Comparison of ENCODE assay signal across 8 cellular contexts in genomic region chr14:89304972-89305703, GRCh38.
DNase-seq lines count a peak whose midpoint lies in the region; ATAC-seq and TF ChIP-seq lines count a peak whose summit lies in the region.

No MANE protein-coding gene starts in this region.

- peak overlapping the region; percentile 92 for H3K4me2 ChIP-seq in OCI-LY7 (ENCODE audit: low read length)

- TF ChIP-seq CTCF in OCI-LY7 (conservative IDR thresholded peaks at IDR 0.05; ENCODE audit: low read length) (no peak), osteocyte (IDR thresholded peaks at IDR 0.05) (no peak)

- 34 to 38% methylated on average over 16 of the region's 16 CpGs for WGBS in esophagus, 2 donors

- no peaks in the 10 kb centered on the region; the same call in 1 of the 2 replicates for H3K36me3 ChIP-seq in OCI-LY7 (ENCODE audit: insufficient read depth, low read length)
- H3K36me3 ChIP-seq in esophagus (ENCODE audit: control insufficient read depth in 2 of 2, insufficient read depth in 2 of 2, low read length in 1 of 2): no peaks in the 10 kb centered on the region

- DNase-seq in AG08395 (ENCODE audit: low spot score) (peak; percentile 58), OCI-LY7 (ENCODE audit: low spot score) (peak; percentile 58), osteocyte (ENCODE audit: extremely low spot score, unreplicated experiment) (no peak), erythroblast (lab: John Stamatoyannopoulos, UW) (no peak), middle frontal gyrus (ENCODE audit: extremely low spot score, low spot score) (no peak)

- H3K9me2 ChIP-seq in OCI-LY7 (ENCODE audit: insufficient read depth, low read length): no peaks in the 10 kb centered on the region

- intact Hi-C loops in OCI-LY7 (cut with micrococcal nuclease; ENCODE audit: unreplicated experiment): loop anchor here (1.0 to 10.0 kb wide), 7 partner anchors 28 to 462 kb away; partner anchors contain the start of gene FOXN3

- ATAC-seq in GM18517 (IDR thresholded peaks at IDR 0.05; ENCODE audit: unreplicated experiment): peak; percentile 48
- peak; percentile 42 for ATAC-seq in HG03025 (IDR thresholded peaks at IDR 0.05; ENCODE audit: low FRiP score, unreplicated experiment)

- TF ChIP-seq POLR2A in erythroblast (IDR thresholded peaks at IDR 0.05; ENCODE audit: low read length): no peak

- H2AFZ ChIP-seq in OCI-LY7 (ENCODE audit: low read length): peak overlapping the region; percentile 51; the same call in 1 of the 2 replicates

- peak overlapping the region; percentile 65 for H3K4me3 ChIP-seq in OCI-LY7 (ENCODE audit: low read depth, low read length, poor library complexity, severe bottlenecking)
- H3K4me3 ChIP-seq in esophagus (ENCODE audit: low read depth in 1 of 2, low read length in 2 of 2): no peak overlapping the region

- H3K36me3 Mint-ChIP-seq in osteocyte (ENCODE audit: unreplicated experiment): peaks cover 4% of the 10 kb centered on the region

- H3K9me3 Mint-ChIP-seq in osteocyte (ENCODE audit: unreplicated experiment): no peaks in the 10 kb centered on the region

- peaks cover 78% of the 10 kb centered on the region for H3K4me1 ChIP-seq in OCI-LY7 (ENCODE audit: insufficient read depth, low read length, poor library complexity, severe bottlenecking)
- peaks cover 0 to 4% of the 10 kb centered on the region in 2 donors for H3K4me1 ChIP-seq in esophagus (ENCODE audit: control insufficient read depth in 2 of 2, insufficient read depth in 2 of 2, low read length in 1 of 2)

- H3K27me3 ChIP-seq in esophagus (ENCODE audit: control insufficient read depth in 1 of 2, insufficient read depth in 2 of 2, low read length in 2 of 2): no peaks in the 10 kb centered on the region

- no TSS peak for BruUV-seq in OCI-LY7 (replicated peaks; lab: Mats Ljungman, UMichigan)

- peak overlapping the region; percentile 96 for H3K27ac Mint-ChIP-seq in osteocyte (ENCODE audit: unreplicated experiment)

- CTCF ChIA-PET in OCI-LY7 (lab: Charles Lee; ENCODE audit: unreplicated experiment): no interaction called here

- H3K27ac ChIP-seq in OCI-LY7 (ENCODE audit: low read depth, low read length, poor library complexity, severe bottlenecking) (peak overlapping the region; percentile 99), esophagus (ENCODE audit: low read depth in 2 of 2, low read length in 1 of 2) (peak overlapping the region; percentile 66 to 94)

- peaks cover 49% of the 10 kb centered on the region for H3K4me1 Mint-ChIP-seq in osteocyte (ENCODE audit: unreplicated experiment)

- no peaks in the 10 kb centered on the region for H3K9me3 ChIP-seq in OCI-LY7 (ENCODE audit: low read length)
- no peaks in the 10 kb centered on the region for H3K9me3 ChIP-seq in esophagus (ENCODE audit: control insufficient read depth in 2 of 2, insufficient read depth in 1 of 2, low read depth in 1 of 2, low read length in 1 of 2)

- H3K79me2 ChIP-seq in OCI-LY7 (ENCODE audit: insufficient read depth, low read depth, low read length): peaks cover 58% of the 10 kb centered on the region; the same call in 1 of the 2 replicates

- no peaks in the 10 kb centered on the region for H4K20me1 ChIP-seq in OCI-LY7 (ENCODE audit: insufficient read depth, low read length)

- no peaks in the 10 kb centered on the region for H3K27me3 Mint-ChIP-seq in osteocyte (ENCODE audit: unreplicated experiment)

- POLR2A ChIA-PET in OCI-LY7 (lab: Charles Lee): interaction anchor here (0.5 to 2.0 kb wide), 14 partner anchors 8 to 665 kb away, joined by 3 to 10 read pairs (median 4); no protein-coding TSS in a partner anchor

- peak overlapping the region; percentile 67 for H3K4me3 Mint-ChIP-seq in osteocyte (ENCODE audit: unreplicated experiment)

Comparison
In these comparisons a context has a peak if more than half of its experiments do, and no peak if none do; other contexts are left out.
1. DNase-seq: peak in AG08395 (single experiment) and OCI-LY7 (single experiment); none in osteocyte (single experiment), erythroblast (0 of 2) and middle frontal gyrus (single experiment).